ENCODE assay signal across 8 cellular contexts in genomic region chr5:139635606-139636206, GRCh38. TPM values are rescaled to one million over a fixed set of nuclear protein-coding genes. Genes with fewer than 3 reads are reported as not detected.
DNase-seq lines count a peak whose midpoint lies in the region; ATAC-seq and TF ChIP-seq lines count a peak whose summit lies in the region.

No MANE protein-coding gene starts in this region.

- no peak overlapping the region for H3K4me3 ChIP-seq in fibroblast of villous mesenchyme (ENCODE audit: low read depth, low read length)

- H3K36me3 Mint-ChIP-seq in activated CD8-positive, alpha-beta memory T cell treated with anti-CD3 and anti-CD28 coated beads, Interleukin-2, amount 10 ng/mL, durations not matched to agents 7 days and 5 days, result peaks cover 5% of the 10 kb centered on the region
- H3K36me3 Mint-ChIP-seq in neural crest cell (ENCODE audit: low read depth), result no peaks in the 10 kb centered on the region

- peak; percentile 23 for ATAC-seq in activated CD8-positive, alpha-beta memory T cell treated with anti-CD3 and anti-CD28 coated beads, Interleukin-2, amount 10 ng/mL, durations not matched to agents 7 days and 5 days
- ATAC-seq in HG02938 (IDR thresholded peaks at IDR 0.05; ENCODE audit: unreplicated experiment) (no peak), HG03457 (IDR thresholded peaks at IDR 0.05; ENCODE audit: unreplicated experiment) (no peak)

- TF ChIP-seq CTCF in GM10266 (IDR thresholded peaks at IDR 0.05; ENCODE audit: control insufficient read depth, insufficient read depth, low read depth, missing control alignments) (peak; percentile 65), fibroblast of villous mesenchyme (IDR thresholded peaks at IDR 0.05; ENCODE audit: insufficient read depth, low read depth, low read length) (peak; percentile 84), neural crest cell (conservative IDR thresholded peaks at IDR 0.05) (peak; percentile 54)

- H3K27me3 Mint-ChIP-seq in activated CD8-positive, alpha-beta memory T cell treated with anti-CD3 and anti-CD28 coated beads, Interleukin-2, amount 10 ng/mL, durations not matched to agents 7 days and 5 days, result no peaks in the 10 kb centered on the region
- H3K27me3 Mint-ChIP-seq in neural crest cell (ENCODE audit: low read depth), result peaks cover 10% of the 10 kb centered on the region

- DNase-seq in AG08395 (ENCODE audit: low spot score) (peak; percentile 89), GM10266 (ENCODE audit: extremely low spot score) (no peak), NCI-H2107 (lab: John Stamatoyannopoulos, UW) (peak; percentile 28), fibroblast of villous mesenchyme (ENCODE audit: low read depth) (peak; percentile 98), neural crest cell (ENCODE audit: low read depth, low spot score) (no peak)
- peak; percentile 60 for DNase-seq in activated CD8-positive, alpha-beta memory T cell treated with anti-CD3 and anti-CD28 coated beads, Interleukin-2, amount 10 ng/mL, durations not matched to agents 7 days and 5 days

- peak overlapping the region; percentile 91 for H3K27ac Mint-ChIP-seq in activated CD8-positive, alpha-beta memory T cell treated with anti-CD3 and anti-CD28 coated beads, Interleukin-2, amount 10 ng/mL, durations not matched to agents 7 days and 5 days
- H3K27ac Mint-ChIP-seq in neural crest cell (ENCODE audit: unreplicated experiment), result peak overlapping the region; percentile 53

- CTCF ChIA-PET in activated CD8-positive, alpha-beta memory T cell treated with anti-CD3 and anti-CD28 coated beads, Interleukin-2, amount 10 ng/mL, durations not matched to agents 7 days and 5 days (lab: Charles Lee), result interaction anchor here (0.7 to 8.5 kb wide), 29 partner anchors 9 to 244 kb away, joined by 3 to 215 read pairs (median 5); partner anchors contain the start of genes CXXC5 and UBE2D2

- H3K9me3 Mint-ChIP-seq in activated CD8-positive, alpha-beta memory T cell treated with anti-CD3 and anti-CD28 coated beads, Interleukin-2, amount 10 ng/mL, durations not matched to agents 7 days and 5 days (ENCODE audit: low read depth), result no peaks in the 10 kb centered on the region
- H3K9me3 Mint-ChIP-seq in neural crest cell, result no peaks in the 10 kb centered on the region

- peaks cover 58% of the 10 kb centered on the region for H3K4me1 Mint-ChIP-seq in activated CD8-positive, alpha-beta memory T cell treated with anti-CD3 and anti-CD28 coated beads, Interleukin-2, amount 10 ng/mL, durations not matched to agents 7 days and 5 days
- peaks cover 48% of the 10 kb centered on the region for H3K4me1 Mint-ChIP-seq in neural crest cell

- H3K4me3 Mint-ChIP-seq in activated CD8-positive, alpha-beta memory T cell treated with anti-CD3 and anti-CD28 coated beads, Interleukin-2, amount 10 ng/mL, durations not matched to agents 7 days and 5 days, result peak overlapping the region; percentile 52
- H3K4me3 Mint-ChIP-seq in neural crest cell, result peak overlapping the region; percentile 85

RNA-seq across cellular contexts. Expression of gene CXXC5, which starts 12.4 kb away (rescaled TPM):
- 1 to 10 TPM; 1.8 to 4.1 TPM for total RNA-seq in activated CD8-positive, alpha-beta memory T cell treated with anti-CD3 and anti-CD28 coated beads, Interleukin-2, amount 10 ng/mL, durations not matched to agents 7 days and 5 days
- total RNA-seq in fibroblast of villous mesenchyme (75.4 and 79.5 TPM in 2 replicates), neural crest cell (29.2 and 30.4 TPM in 2 replicates)

Comparison
In these comparisons a context has a peak if more than half of its experiments do, and no peak if none do; other contexts are left out.
1. DNase-seq: peak in AG08395 (single experiment), NCI-H2107 (single experiment), activated CD8-positive, alpha-beta memory T cell treated with anti-CD3 and anti-CD28 coated beads, Interleukin-2, amount 10 ng/mL, durations not matched to agents 7 days and 5 days (single experiment) and fibroblast of villous mesenchyme (single experiment); none in GM10266 (single experiment) and neural crest cell (single experiment).
2. Peak in every context shown above with its lines, with median percentiles within 50 percentile points of each other: CTCF ChIP-seq.